Comparison of ENCODE assay signal across 12 cellular contexts in genomic region chr7:50664937-50665336, GRCh38.
DNase-seq lines count a peak whose midpoint lies in the region; ATAC-seq and TF ChIP-seq lines count a peak whose summit lies in the region.
"Had no signal": no experiment of that assay in that cellular context is flagged by ENCODE, and none has a peak within 500 bp of the region (broad histone marks: within the 10 kb centered on the region; RNA-seq: fewer than 3 reads in every experiment).

No MANE protein-coding gene starts in this region.

- peaks cover 54% of the 10 kb centered on the region for H3K4me1 Mint-ChIP-seq in activated T-helper 1 cell treated with anti-CD3 and anti-CD28 coated beads, Interleukin-12 subunit alpha, Interleukin-12 subunit beta, Interleukin-2, Interleukin-4 antibody, amounts not matched to agents 30 ng/mL and 10 ng/mL and 1 ng/mL, durations not matched to agents 14 hours and 24 hours and 36 hours (ENCODE audit: low read depth)
- H3K4me1 Mint-ChIP-seq in CD14-positive monocyte = peaks cover 55% of the 10 kb centered on the region

- H3K27ac Mint-ChIP-seq in activated T-helper 1 cell treated with anti-CD3 and anti-CD28 coated beads, Interleukin-12 subunit alpha, Interleukin-12 subunit beta, Interleukin-2, Interleukin-4 antibody, amounts not matched to agents 30 ng/mL and 10 ng/mL and 1 ng/mL, durations not matched to agents 14 hours and 24 hours and 36 hours = peak overlapping the region; percentile 7
- no peak overlapping the region for H3K27ac Mint-ChIP-seq in CD14-positive monocyte
- H3K27ac Mint-ChIP-seq: activated T-helper 2 cell treated with anti-CD3 and anti-CD28 coated beads, Interferon-gamma antibody, Interleukin-2, Interleukin-4, amounts not matched to agents 10 μg/mL and 5 μg/mL and 100 μg/mL, durations not matched to agents 14 hours and 24 hours and 36 hours had no signal

- ATAC-seq in GM18867 (IDR thresholded peaks at IDR 0.05; ENCODE audit: unreplicated experiment) (peak; percentile 27), HG02885 (IDR thresholded peaks at IDR 0.05; ENCODE audit: poor library complexity, unreplicated experiment) (peak; percentile 34)

- no peaks in the 10 kb centered on the region for H3K9me3 Mint-ChIP-seq in activated T-helper 1 cell treated with anti-CD3 and anti-CD28 coated beads, Interleukin-12 subunit alpha, Interleukin-12 subunit beta, Interleukin-2, Interleukin-4 antibody, amounts not matched to agents 30 ng/mL and 10 ng/mL and 1 ng/mL, durations not matched to agents 14 hours and 24 hours and 36 hours
- peaks cover 0 to 3% (median 0%) of the 10 kb centered on the region in 7 donors for H3K9me3 Mint-ChIP-seq in CD14-positive monocyte
- H3K9me3 Mint-ChIP-seq: activated T-helper 2 cell treated with anti-CD3 and anti-CD28 coated beads, Interferon-gamma antibody, Interleukin-2, Interleukin-4, amounts not matched to agents 10 μg/mL and 5 μg/mL and 100 μg/mL, durations not matched to agents 14 hours and 24 hours and 36 hours had no signal

- no peaks in the 10 kb centered on the region for H3K36me3 Mint-ChIP-seq in activated T-helper 1 cell treated with anti-CD3 and anti-CD28 coated beads, Interleukin-12 subunit alpha, Interleukin-12 subunit beta, Interleukin-2, Interleukin-4 antibody, amounts not matched to agents 30 ng/mL and 10 ng/mL and 1 ng/mL, durations not matched to agents 14 hours and 24 hours and 36 hours (ENCODE audit: low read depth)
- H3K36me3 Mint-ChIP-seq in CD14-positive monocyte = peaks cover 9 to 11% of the 10 kb centered on the region in 2 donors

- DNase-seq in A172 (ENCODE audit: low spot score) (peak; percentile 18), T-helper 9 cell (no peak), CD14-positive monocyte (ENCODE audit: low spot score) (no peak), GM03348 (ENCODE audit: low spot score) (no peak)
- no peak for DNase-seq in activated T-helper 1 cell treated with anti-CD3 and anti-CD28 coated beads, Interleukin-12 subunit alpha, Interleukin-12 subunit beta, Interleukin-2, Interleukin-4 antibody, amounts not matched to agents 30 ng/mL and 10 ng/mL and 1 ng/mL, durations not matched to agents 14 hours and 24 hours and 36 hours (ENCODE audit: low spot score)
- DNase-seq in activated effector memory CD4-positive, alpha-beta T cell treated with anti-CD3 and anti-CD28 coated beads, Interleukin-2, amount 50 U/mL, for 16 hours = no peak
- DNase-seq: Caco-2, dorsolateral prefrontal cortex, occipital lobe had no signal

- no peak overlapping the region for H3K4me3 Mint-ChIP-seq in activated T-helper 1 cell treated with anti-CD3 and anti-CD28 coated beads, Interleukin-12 subunit alpha, Interleukin-12 subunit beta, Interleukin-2, Interleukin-4 antibody, amounts not matched to agents 30 ng/mL and 10 ng/mL and 1 ng/mL, durations not matched to agents 14 hours and 24 hours and 36 hours
- no peak overlapping the region for H3K4me3 Mint-ChIP-seq in CD14-positive monocyte

- intact Hi-C loops in activated T-helper 1 cell treated with anti-CD3 and anti-CD28 coated beads, Interleukin-12 subunit alpha, Interleukin-12 subunit beta, Interleukin-2, Interleukin-4 antibody, amounts not matched to agents 30 ng/mL and 10 ng/mL and 1 ng/mL, durations not matched to agents 14 hours and 24 hours and 36 hours (cut with micrococcal nuclease) = loop anchor here (1.0 to 5.0 kb wide), 7 partner anchors 55 to 458 kb away; no protein-coding TSS in a partner anchor
- intact Hi-C loops in CD14-positive monocyte (cut with micrococcal nuclease) = no loop called here

- peaks cover 3% of the 10 kb centered on the region for H3K27me3 Mint-ChIP-seq in activated T-helper 1 cell treated with anti-CD3 and anti-CD28 coated beads, Interleukin-12 subunit alpha, Interleukin-12 subunit beta, Interleukin-2, Interleukin-4 antibody, amounts not matched to agents 30 ng/mL and 10 ng/mL and 1 ng/mL, durations not matched to agents 14 hours and 24 hours and 36 hours (ENCODE audit: insufficient read depth)
- peaks cover 0 to under 1% (median 0%) of the 10 kb centered on the region in 3 donors for H3K27me3 Mint-ChIP-seq in CD14-positive monocyte (ENCODE audit: low read depth in 3 of 3)

- no peak for TF ChIP-seq CTCF in CD14-positive monocyte (IDR thresholded peaks at IDR 0.05)
